Comparison of ENCODE assay signal across 36 cellular contexts in genomic region chr7:258476-259190, GRCh38. TPM values are rescaled to one million over a fixed set of nuclear protein-coding genes. Genes with fewer than 3 reads are reported as not detected.
"Had no signal": no experiment of that assay in that cellular context is flagged by ENCODE, and none has a peak within 500 bp of the region (broad histone marks: within the 10 kb centered on the region; RNA-seq: fewer than 3 reads in every experiment).

No MANE protein-coding gene starts in this region.

- DNase-seq: activated CD4-positive, alpha-beta T cell treated with anti-CD3 and anti-CD28 coated beads for 48 hours; activated CD4-positive, alpha-beta T cell treated with anti-CD3 and anti-CD28 coated beads, Interleukin-2, amount 50 U/mL, for 48 hours; activated CD8-positive, alpha-beta memory T cell treated with anti-CD3 and anti-CD28 coated beads for 24 hours; activated effector memory CD4-positive, alpha-beta T cell treated with Interleukin-2 at 50 U/mL for 16 hours; activated naive CD4-positive, alpha-beta T cell treated with Interleukin-2 at 50 U/mL for 16 hours; activated naive CD8-positive, alpha-beta T cell treated with anti-CD3 and anti-CD28 coated beads, Interleukin-2, amount 10 ng/mL, durations not matched to agents 7 days and 5 days; brain microvascular endothelial cell; caudate nucleus; mesendoderm; sigmoid colon; small intestine; stimulated activated CD4-positive, alpha-beta T cell treated with anti-CD3 and anti-CD28 coated beads, Interleukin-1b, Interleukin-23, amount 100 ng/mL, for 48 hours; stimulated activated CD4-positive, alpha-beta T cell treated with anti-CD3 and anti-CD28 coated beads, Interleukin-4, amount 100 ng/mL, for 4 hours; stimulated activated CD8-positive, alpha-beta memory T cell treated with anti-CD3 and anti-CD28 coated beads, Interleukin-4, amount 100 ng/mL, for 48 hours; stomach; thyroid gland; WERI-Rb-1 had no signal

- FAIRE-seq: astrocyte, endothelial cell of umbilical vein, islet of Langerhans, small intestine, TTC549 had no signal

- ATAC-seq: activated CD4-positive, CD25-positive, alpha-beta regulatory T cell treated with anti-CD3 and anti-CD28 coated beads, Interleukin-2, amount 50 U/mL, for 24 hours; gastroesophageal sphincter; stimulated activated memory B cell treated with anti-CD40 and anti-IgM and Interleukin-4, amounts not matched to agents 10 μg/mL and 1 μg/mL and 100 μg/mL, for 72 hours had no signal

- H3K27ac ChIP-seq: brain microvascular endothelial cell, gastroesophageal sphincter, sigmoid colon, stomach, thyroid gland, upper lobe of left lung, WERI-Rb-1 had no signal

- H3K27me3 ChIP-seq: brain microvascular endothelial cell, gastroesophageal sphincter, sigmoid colon, stomach, thyroid gland, upper lobe of left lung had no signal

- H3K4me1 ChIP-seq: gastroesophageal sphincter, sigmoid colon, stomach, thyroid gland, upper lobe of left lung had no signal

- H3K4me3 ChIP-seq: gastroesophageal sphincter, lung, sigmoid colon, stomach, thyroid gland, upper lobe of left lung had no signal

- H3K9me3 ChIP-seq: sigmoid colon, thyroid gland had no signal

RNA-seq across cellular contexts. Expression of gene FOXL3, which starts 31.3 kb away (rescaled TPM):
- total RNA-seq: activated naive CD8-positive, alpha-beta T cell treated with anti-CD3 and anti-CD28 coated beads, Interleukin-2, amount 10 ng/mL, durations not matched to agents 7 days and 5 days; astrocyte; endothelial cell of umbilical vein; fibroblast of lung; fibroblast of villous mesenchyme; gastroesophageal sphincter; lung; mononuclear cell; myocyte; natural killer cell treated with Interleukin-12 subunit alpha and Interleukin-12 subunit beta and Interleukin-15 and Interleukin-18, amount 100 ng/mL, for 72 hours; osteocyte; progenitor cell of endocrine pancreas; renal cortical epithelial cell; sigmoid colon; stomach; T-helper 1 cell treated with Interleukin-12 subunit alpha and Interleukin-12 subunit beta and Interleukin-4 antibody, amounts not matched to agents 30 ng/mL and 1 ng/mL, for 36 hours; thyroid gland; upper lobe of left lung had no signal
- polyA plus RNA-seq: endothelial cell of umbilical vein, esophagus, fibroblast of lung, lung, sigmoid colon, small intestine, stomach had no signal
